ENCODE assay signal across 23 cellular contexts in the genomic region with DNA sequence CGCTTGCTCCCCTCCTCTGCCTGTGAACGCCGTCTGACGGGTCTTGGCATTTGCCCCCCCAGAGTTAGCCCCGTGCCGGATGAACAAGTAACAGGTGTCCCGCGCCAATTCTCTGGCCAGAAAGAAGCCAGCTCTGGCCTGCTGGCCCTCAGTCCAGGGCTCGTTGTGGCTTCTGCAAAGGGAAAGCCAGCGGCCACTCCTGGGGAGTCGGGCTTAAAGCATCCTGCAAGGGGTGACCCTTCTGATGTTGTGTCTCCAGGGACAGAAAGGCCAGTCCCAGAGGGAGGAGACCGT. TPM values are rescaled to one million over a fixed set of nuclear protein-coding genes. Genes with fewer than 3 reads are reported as not detected.
"Had no signal": no experiment of that assay in that cellular context is flagged by ENCODE, and none has a peak within 500 bp of the region (broad histone marks: within the 10 kb centered on the region; RNA-seq: fewer than 3 reads in every experiment).

No MANE protein-coding gene starts in this region.

- ATAC-seq: esophagus mucosa, gastrocnemius medialis, heart right ventricle, mucosa of descending colon, right lobe of liver had no signal

- H3K27ac ChIP-seq: dorsolateral prefrontal cortex, gastrocnemius medialis, heart right ventricle, parathyroid adenoma, prostate gland, right lobe of liver, stomach, thoracic aorta, transverse colon had no signal

- H3K79me2 ChIP-seq: parathyroid adenoma had no signal

- FAIRE-seq: endometrium, islet of Langerhans had no signal

- H3K27me3 ChIP-seq: dorsolateral prefrontal cortex, gastrocnemius medialis, heart right ventricle, right lobe of liver, stomach, transverse colon had no signal

- H3K9ac ChIP-seq: parathyroid adenoma had no signal

- H3K9me3 Mint-ChIP-seq: nephron had no signal

- H3K4me3 ChIP-seq: dorsolateral prefrontal cortex, gastrocnemius medialis, heart right ventricle, mucosa of descending colon, prostate gland, right lobe of liver, stomach, thoracic aorta, transverse colon had no signal

- H3K9me3 ChIP-seq: gastrocnemius medialis, heart right ventricle, mucosa of descending colon, prostate gland, right lobe of liver, stomach, thoracic aorta, transverse colon had no signal

- DNase-seq: cortex of kidney; effector memory CD4-positive, alpha-beta T cell; gastrocnemius medialis; heart right ventricle; kidney glomerular epithelial cell; mucosa of descending colon; stimulated activated naive CD4-positive, alpha-beta T cell; stomach; substantia nigra; transverse colon had no signal

- H2AFZ ChIP-seq: parathyroid adenoma had no signal

- H3K4me1 ChIP-seq: prostate gland, stomach, transverse colon had no signal

- H3K36me3 ChIP-seq: gastrocnemius medialis, heart right ventricle, prostate gland, right lobe of liver, thoracic aorta, transverse colon had no signal

RNA-seq across cellular contexts. Expression of a gene that starts 33.4 kb away (rescaled TPM):
- total RNA-seq: esophagus mucosa, gastrocnemius medialis, lung microvascular endothelial cell, renal cortical epithelial cell, skeletal muscle tissue, thoracic aorta, ureter had no signal
